Comparison of ENCODE assay signal across 8 cellular contexts in the genomic region with DNA sequence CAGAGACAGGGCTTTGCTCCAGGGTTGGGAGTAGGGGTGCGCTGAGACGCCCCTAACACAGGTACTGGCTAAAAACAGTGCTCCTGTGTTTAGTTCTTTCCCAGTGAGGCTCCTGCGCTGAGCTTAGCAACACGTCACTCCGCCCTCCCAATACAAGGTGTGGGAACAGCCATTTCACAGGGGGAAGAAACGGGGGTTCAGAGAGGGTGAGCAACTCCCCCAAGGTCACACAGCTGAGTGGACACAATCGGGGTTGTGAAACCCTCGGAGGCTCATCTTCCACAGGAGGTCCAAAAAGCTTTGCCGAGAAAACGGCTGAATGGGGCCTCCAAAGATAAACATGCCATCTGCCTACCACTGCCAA. TPM values are rescaled to one million over a fixed set of nuclear protein-coding genes. Genes with fewer than 3 reads are reported as not detected.
A peak's percentile ranks its signal among the peaks of the same experiment; 100 is the strongest.
DNase-seq lines count a peak whose midpoint lies in the region; ATAC-seq and TF ChIP-seq lines count a peak whose summit lies in the region.

No MANE protein-coding gene starts in this region.

- H3F3A ChIP-seq in SK-N-SH (replicated peaks; ENCODE audit: insufficient read depth), result peaks cover 8% of the 10 kb centered on the region

- TF ChIP-seq CTCF in SK-N-SH (IDR thresholded peaks at IDR 0.05) (no peak), foreskin fibroblast (IDR thresholded peaks at IDR 0.05; ENCODE audit: low read depth, low read length) (no peak)

- H4K20me1 ChIP-seq in SK-N-SH (ENCODE audit: insufficient read depth), result no peaks in the 10 kb centered on the region

- H3K27ac ChIP-seq in SK-N-SH (ENCODE audit: low read depth in 2 of 2, low read length in 1 of 2), result no peak overlapping the region
- H3K27ac ChIP-seq in SJSA1, result no peak overlapping the region

- ATAC-seq in SK-N-SH treated with all-trans-retinoic acid at 6 μM for 48 hours (no peak), GM18861 (IDR thresholded peaks at IDR 0.05; ENCODE audit: unreplicated experiment) (no peak)
- ATAC-seq in stimulated activated naive CD8-positive, alpha-beta T cell treated with anti-CD3 and anti-CD28 coated beads, Interleukin-15, Interleukin-2, amounts not matched to agents 100 U/mL and 50 U/mL, for 24 hours, result peak; percentile 19

- POLR2A ChIA-PET in SK-N-SH (lab: Yijun Ruan, JAX), result interaction anchor here (1.5 to 3.5 kb wide), 2 partner anchors 9 to 19 kb away, joined by 4 to 11 read pairs; a partner anchor contains a TSS

- CTCF ChIA-PET in SK-N-SH (lab: Yijun Ruan, JAX), result interaction anchor here (0.9 to 1.3 kb wide), 4 partner anchors 19 to 335 kb away, joined by 3 to 6 read pairs (median 3); a partner anchor contains a TSS

- no peak for TF ChIP-seq RAD21 in SK-N-SH (IDR thresholded peaks at IDR 0.05; ENCODE audit: low read length)

- H3K27me3 ChIP-seq in SK-N-SH (ENCODE audit: insufficient read depth) (no peaks in the 10 kb centered on the region), SJSA1 (replicated peaks) (no peaks in the 10 kb centered on the region)

- no CpG with 5 or more reads among the region's 10 CpGs for WGBS in SK-N-SH (ENCODE audit: low lambda C conversion rate)

- H3K79me2 ChIP-seq in SK-N-SH (ENCODE audit: insufficient read depth), result no peaks in the 10 kb centered on the region

- peak overlapping the region; percentile 82 for H3K4me2 ChIP-seq in SK-N-SH

- DNase-seq in SK-N-SH, result peak; percentile 47
- no peak for DNase-seq in SJSA1 (ENCODE audit: low read depth in 1 of 2, low spot score in 2 of 2)
- DNase-seq in foreskin fibroblast, result no peak
- no peak for DNase-seq in stimulated activated naive CD8-positive, alpha-beta T cell treated with anti-CD3 and anti-CD28 coated beads, Interleukin-15, Interleukin-2, amounts not matched to agents 100 U/mL and 50 U/mL, for 24 hours
- DNase-seq in NCI-H2227 treated with DMSO at 0.1 percent for 48 hours (lab: John Stamatoyannopoulos, UW), result no peak
- no peak for DNase-seq in stimulated activated naive CD4-positive, alpha-beta T cell (lab: John Stamatoyannopoulos, UW)

- peak overlapping the region; percentile 79 to 86 for H3K4me3 ChIP-seq in SK-N-SH (ENCODE audit: low read depth in 2 of 2, low read length in 1 of 2)
- H3K4me3 ChIP-seq in SJSA1, result peak overlapping the region; percentile 46
- peak overlapping the region; percentile 66 to 71 for H3K4me3 ChIP-seq in foreskin fibroblast (ENCODE audit: low read depth in 1 of 2, low read length in 2 of 2)

- TF ChIP-seq EP300 in SK-N-SH (IDR thresholded peaks at IDR 0.05; ENCODE audit: borderline replicate concordance in 1 of 2, low read depth in 1 of 2, low read length in 1 of 2), result no peak

- H3K4me1 ChIP-seq in SK-N-SH (ENCODE audit: control insufficient read depth in 1 of 2, insufficient read depth in 2 of 2, low read depth in 1 of 2, low read length in 1 of 2) (peaks cover 13 to 19% of the 10 kb centered on the region in 2 experiments; a peak in 3 of 4 replicates), SJSA1 (replicated peaks) (peaks cover 21% of the 10 kb centered on the region)

- H3K36me3 ChIP-seq in SK-N-SH (replicated peaks in 1 of 2; ENCODE audit: control insufficient read depth in 1 of 2, insufficient read depth in 2 of 2, low read length in 1 of 2) (peaks cover 0 to 6% of the 10 kb centered on the region in 2 experiments), SJSA1 (no peaks in the 10 kb centered on the region)

- peak overlapping the region; percentile 53; the same call in 1 of the 2 replicates for H2AFZ ChIP-seq in SK-N-SH (ENCODE audit: low read depth)

- H3K9me3 ChIP-seq in SK-N-SH (no peaks in the 10 kb centered on the region), SJSA1 (replicated peaks) (no peaks in the 10 kb centered on the region)

- H3K9me2 ChIP-seq in SK-N-SH, result no peaks in the 10 kb centered on the region

- peak overlapping the region; percentile 45 for H3K9ac ChIP-seq in SK-N-SH

TF ChIP-seq in SK-N-SH, 30 proteins besides CTCF, POLR2A, EP300 and RAD21 (continues in another document):
- TF ChIP-seq POLR2AphosphoS5 (IDR thresholded peaks at IDR 0.05; ENCODE audit: low read depth, low read length), result no peak
- no peak for TF ChIP-seq SMC3 (IDR thresholded peaks at IDR 0.05; ENCODE audit: low read depth, low read length)
- TF ChIP-seq, protein P1, sequence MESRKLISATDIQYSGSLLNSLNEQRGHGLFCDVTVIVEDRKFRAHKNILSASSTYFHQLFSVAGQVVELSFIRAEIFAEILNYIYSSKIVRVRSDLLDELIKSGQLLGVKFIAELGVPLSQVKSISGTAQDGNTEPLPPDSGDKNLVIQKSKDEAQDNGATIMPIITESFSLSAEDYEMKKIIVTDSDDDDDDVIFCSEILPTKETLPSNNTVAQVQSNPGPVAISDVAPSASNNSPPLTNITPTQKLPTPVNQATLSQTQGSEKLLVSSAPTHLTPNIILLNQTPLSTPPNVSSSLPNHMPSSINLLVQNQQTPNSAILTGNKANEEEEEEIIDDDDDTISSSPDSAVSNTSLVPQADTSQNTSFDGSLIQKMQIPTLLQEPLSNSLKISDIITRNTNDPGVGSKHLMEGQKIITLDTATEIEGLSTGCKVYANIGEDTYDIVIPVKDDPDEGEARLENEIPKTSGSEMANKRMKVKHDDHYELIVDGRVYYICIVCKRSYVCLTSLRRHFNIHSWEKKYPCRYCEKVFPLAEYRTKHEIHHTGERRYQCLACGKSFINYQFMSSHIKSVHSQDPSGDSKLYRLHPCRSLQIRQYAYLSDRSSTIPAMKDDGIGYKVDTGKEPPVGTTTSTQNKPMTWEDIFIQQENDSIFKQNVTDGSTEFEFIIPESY (IDR thresholded peaks at IDR 0.05; ENCODE audit: borderline replicate concordance, low read depth), result no peak
- TF ChIP-seq, protein P2, sequence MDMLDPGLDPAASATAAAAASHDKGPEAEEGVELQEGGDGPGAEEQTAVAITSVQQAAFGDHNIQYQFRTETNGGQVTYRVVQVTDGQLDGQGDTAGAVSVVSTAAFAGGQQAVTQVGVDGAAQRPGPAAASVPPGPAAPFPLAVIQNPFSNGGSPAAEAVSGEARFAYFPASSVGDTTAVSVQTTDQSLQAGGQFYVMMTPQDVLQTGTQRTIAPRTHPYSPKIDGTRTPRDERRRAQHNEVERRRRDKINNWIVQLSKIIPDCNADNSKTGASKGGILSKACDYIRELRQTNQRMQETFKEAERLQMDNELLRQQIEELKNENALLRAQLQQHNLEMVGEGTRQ (IDR thresholded peaks at IDR 0.05; ENCODE audit: borderline replicate concordance, low read depth, low read length), result no peak

TF ChIP-seq in SK-N-SH treated with all-trans-retinoic acid at 6 μM for 48 hours, 23 proteins besides CTCF, POLR2A, EP300 and RAD21 (continues in another document):
- TF ChIP-seq OSR1 (CRISPR knock-in tag; IDR thresholded peaks at IDR 0.05), result no peak
- no peak for TF ChIP-seq CSDC2 (CRISPR knock-in tag; IDR thresholded peaks at IDR 0.05)
- TF ChIP-seq, protein P3, sequence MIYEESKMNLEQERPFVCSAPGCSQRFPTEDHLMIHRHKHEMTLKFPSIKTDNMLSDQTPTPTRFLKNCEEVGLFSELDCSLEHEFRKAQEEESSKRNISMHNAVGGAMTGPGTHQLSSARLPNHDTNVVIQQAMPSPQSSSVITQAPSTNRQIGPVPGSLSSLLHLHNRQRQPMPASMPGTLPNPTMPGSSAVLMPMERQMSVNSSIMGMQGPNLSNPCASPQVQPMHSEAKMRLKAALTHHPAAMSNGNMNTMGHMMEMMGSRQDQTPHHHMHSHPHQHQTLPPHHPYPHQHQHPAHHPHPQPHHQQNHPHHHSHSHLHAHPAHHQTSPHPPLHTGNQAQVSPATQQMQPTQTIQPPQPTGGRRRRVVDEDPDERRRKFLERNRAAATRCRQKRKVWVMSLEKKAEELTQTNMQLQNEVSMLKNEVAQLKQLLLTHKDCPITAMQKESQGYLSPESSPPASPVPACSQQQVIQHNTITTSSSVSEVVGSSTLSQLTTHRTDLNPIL (CRISPR knock-in tag; IDR thresholded peaks at IDR 0.05; ENCODE audit: low read depth), result no peak
- TF ChIP-seq TCF4 (CRISPR knock-in tag; IDR thresholded peaks at IDR 0.05; ENCODE audit: borderline replicate concordance), result no peak
- no peak for TF ChIP-seq PPARA (CRISPR knock-in tag; IDR thresholded peaks at IDR 0.05; ENCODE audit: borderline replicate concordance)
- TF ChIP-seq SNAI2 (CRISPR knock-in tag; IDR thresholded peaks at IDR 0.05), result no peak
- TF ChIP-seq ARNTL (CRISPR knock-in tag; IDR thresholded peaks at IDR 0.05; ENCODE audit: borderline replicate concordance, low read depth), result no peak
- no peak for TF ChIP-seq ZNF70 (CRISPR knock-in tag; IDR thresholded peaks at IDR 0.05)

RNA-seq across cellular contexts. Expression of a gene that starts 0.6 kb away (rescaled TPM):
- polyA plus RNA-seq in SK-N-SH (2012; rRNA removed), result 3.9 and 5.5 TPM in 2 replicates
- 1.9 and 3.9 TPM in 2 replicates for polyA plus RNA-seq in SK-N-SH (2012; cell fraction: cytosol; rRNA removed)
- 6.5 and 6.9 TPM in 2 replicates for polyA plus RNA-seq in SK-N-SH (2012; cell fraction: nucleus; rRNA removed)
- 0.25 and 0.58 TPM in 2 replicates for total RNA-seq in SJSA1 (2014; rRNA removed; shearing (Covaris generic))

RNA-seq across cellular contexts. Expression of a gene that starts 17.9 kb away (rescaled TPM):
- polyA plus RNA-seq in SK-N-SH (2012; rRNA removed), result 77.6 and 86.9 TPM in 2 replicates
- polyA plus RNA-seq in SK-N-SH (2012; cell fraction: cytosol; rRNA removed), result 46.9 and 64.3 TPM in 2 replicates
- polyA plus RNA-seq in SK-N-SH (2012; cell fraction: nucleus; rRNA removed), result 96.4 and 104 TPM in 2 replicates
- 11.7 and 13.0 TPM in 2 replicates for total RNA-seq in SJSA1 (2014; rRNA removed; shearing (Covaris generic))

RNA-seq across cellular contexts. Expression of a gene that starts 34.7 kb away (rescaled TPM):
- 17.3 and 17.9 TPM in 2 replicates for polyA plus RNA-seq in SK-N-SH (2012; rRNA removed)
- 6.7 and 11.4 TPM in 2 replicates for polyA plus RNA-seq in SK-N-SH (2012; cell fraction: cytosol; rRNA removed)
- 52.7 and 62.2 TPM in 2 replicates for polyA plus RNA-seq in SK-N-SH (2012; cell fraction: nucleus; rRNA removed)
- 12.6 and 19.5 TPM in 2 replicates for total RNA-seq in SJSA1 (2014; rRNA removed; shearing (Covaris generic))

RNA-seq across cellular contexts. Expression of a gene that starts 35.1 kb away (rescaled TPM):
- 113 and 123 TPM in 2 replicates for polyA plus RNA-seq in SK-N-SH (2012; rRNA removed)
- 114 and 115 TPM in 2 replicates for polyA plus RNA-seq in SK-N-SH (2012; cell fraction: cytosol; rRNA removed)
- 41.4 and 85.1 TPM in 2 replicates for polyA plus RNA-seq in SK-N-SH (2012; cell fraction: nucleus; rRNA removed)
- total RNA-seq in SJSA1 (2014; rRNA removed; shearing (Covaris generic)), result 34.6 and 86.3 TPM in 2 replicates

RNA-seq across cellular contexts. Expression of a gene that starts 48.9 kb away (rescaled TPM):
- 0.76 and 0.95 TPM in 2 replicates for polyA plus RNA-seq in SK-N-SH (2012; rRNA removed)
- polyA plus RNA-seq in SK-N-SH (2012; cell fraction: cytosol; rRNA removed), result 0.24 and 0.30 TPM in 2 replicates
- 2.9 and 3.1 TPM in 2 replicates for polyA plus RNA-seq in SK-N-SH (2012; cell fraction: nucleus; rRNA removed)
- total RNA-seq in SJSA1 (2014; rRNA removed; shearing (Covaris generic)), result 0.37 and 0.56 TPM in 2 replicates
